ENCODE assay signal across 7 cellular contexts in the genomic region with DNA sequence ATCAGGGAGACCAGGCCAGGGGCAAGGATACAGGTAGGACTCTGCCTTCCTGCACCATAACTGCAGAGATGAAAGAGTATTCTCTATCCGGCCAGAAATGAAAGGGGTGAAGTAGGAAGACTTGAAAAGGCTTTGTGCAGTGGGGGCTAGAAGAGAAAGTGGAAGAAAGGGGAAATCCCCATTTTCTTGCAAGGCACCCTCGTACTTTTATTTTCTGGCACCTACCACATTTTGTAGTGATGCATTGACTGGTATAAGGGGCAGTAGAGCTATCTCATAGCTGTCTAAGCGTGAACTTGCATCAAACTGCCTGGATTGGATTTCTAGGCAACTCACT. TPM values are rescaled to one million over a fixed set of nuclear protein-coding genes. Genes with fewer than 3 reads are reported as not detected.
DNase-seq lines count a peak whose midpoint lies in the region; ATAC-seq and TF ChIP-seq lines count a peak whose summit lies in the region.

No MANE protein-coding gene starts in this region.

- DNase-seq in glutamatergic neuron (no peak), NCI-H2196 treated with DMSO at 0.1 percent for 48 hours (lab: John Stamatoyannopoulos, UW; ENCODE audit: unreplicated experiment) (no peak), SKM-1 treated with dmso at 0.1 percent for 144 hours (lab: John Stamatoyannopoulos, UW; ENCODE audit: unreplicated experiment) (no peak)
- DNase-seq in stimulated activated naive CD4-positive, alpha-beta T cell treated with Interleukin-2 at 50 U/mL for 16 hours (lab: John Stamatoyannopoulos, UW): peak; percentile 26

- H3K4me3 Mint-ChIP-seq in glutamatergic neuron (ENCODE audit: unreplicated experiment): peak overlapping the region; percentile 35

- peaks cover 16% of the 10 kb centered on the region for H3K4me1 Mint-ChIP-seq in glutamatergic neuron (ENCODE audit: low read depth, unreplicated experiment)

- peaks cover 7% of the 10 kb centered on the region for H3K27me3 Mint-ChIP-seq in glutamatergic neuron (ENCODE audit: unreplicated experiment)

- TF ChIP-seq CTCF in VCaP (conservative IDR thresholded peaks at IDR 0.05) (no peak), glutamatergic neuron (IDR thresholded peaks at IDR 0.05; ENCODE audit: partially characterized antibody, unreplicated experiment) (no peak)

- peak; percentile 16 for ATAC-seq in GM18867 (IDR thresholded peaks at IDR 0.05; ENCODE audit: unreplicated experiment)
- peak; percentile 8 for ATAC-seq in HG02852 (IDR thresholded peaks at IDR 0.05; ENCODE audit: unreplicated experiment)

- peaks cover 9% of the 10 kb centered on the region for H3K9me3 Mint-ChIP-seq in glutamatergic neuron (ENCODE audit: unreplicated experiment)

- H3K27ac ChIP-seq in VCaP: peak overlapping the region; percentile 55; the same call in 1 of the 2 replicates

- peak overlapping the region; percentile 68 for H3K27ac Mint-ChIP-seq in glutamatergic neuron (ENCODE audit: unreplicated experiment)

- H3K36me3 Mint-ChIP-seq in glutamatergic neuron (ENCODE audit: unreplicated experiment): no peaks in the 10 kb centered on the region

RNA-seq across cellular contexts. Expression of a gene that starts 0.8 kb away (rescaled TPM):
- total RNA-seq in glutamatergic neuron (ENCODE audit: unreplicated experiment): 25.9 TPM

RNA-seq across cellular contexts. Expression of a gene that starts 35.8 kb away (rescaled TPM):
- total RNA-seq in glutamatergic neuron (ENCODE audit: unreplicated experiment): 0.59 TPM
